17 cellular contexts compared by ENCODE assay signal in the genomic region with DNA sequence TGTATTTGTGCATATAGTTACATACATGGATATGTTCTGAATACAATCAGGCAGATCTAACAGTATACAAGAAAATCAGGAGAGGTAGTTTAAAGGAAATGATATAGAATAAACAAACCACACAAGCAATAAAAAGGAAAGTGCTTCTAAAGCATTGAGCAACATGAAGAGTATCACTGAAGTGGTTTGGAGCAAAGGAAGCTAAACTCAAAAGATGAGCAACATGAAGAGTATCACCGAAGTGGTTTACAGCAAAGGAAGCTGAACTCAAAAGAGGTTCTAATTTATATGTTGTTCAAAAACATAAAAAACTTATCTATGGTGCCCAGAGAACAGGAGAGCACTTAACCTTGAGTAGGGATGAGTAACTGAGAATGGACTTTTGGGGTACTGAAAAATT. TPM values are rescaled to one million over a fixed set of nuclear protein-coding genes. Genes with fewer than 3 reads are reported as not detected.
DNase-seq lines count a peak whose midpoint lies in the region; ATAC-seq and TF ChIP-seq lines count a peak whose summit lies in the region.
"Had no signal": no experiment of that assay in that cellular context is flagged by ENCODE, and none has a peak within 500 bp of the region (broad histone marks: within the 10 kb centered on the region; RNA-seq: fewer than 3 reads in every experiment).

No MANE protein-coding gene starts in this region.

- no peak overlapping the region for H3K4me3 ChIP-seq in Jurkat, Clone E6-1 (ENCODE audit: low read length)
- no peak overlapping the region for H3K4me3 ChIP-seq in esophagus squamous epithelium
- H3K4me3 ChIP-seq: A549 had no signal

- no peak for TF ChIP-seq POLR2A in esophagus squamous epithelium (IDR thresholded peaks at IDR 0.05)

- no peaks in the 10 kb centered on the region for H3K36me3 ChIP-seq in esophagus squamous epithelium
- H3K36me3 ChIP-seq: BE2C had no signal

- POLR2A ChIA-PET in activated CD8-positive, alpha-beta T cell treated with anti-CD3 and anti-CD28 coated beads, Interleukin-2, amount 10 ng/mL, durations not matched to agents 7 days and 5 days (lab: Charles Lee) = interaction anchor here (1.3 kb wide), 1 partner anchor 12 kb away, joined by 4 read pairs; no protein-coding TSS in a partner anchor
- POLR2A ChIA-PET in activated CD8-positive, alpha-beta T cell treated with anti-CD3 and anti-CD28 coated beads for 36 hours (lab: Charles Lee) = no interaction called here
- POLR2A ChIA-PET in activated naive CD8-positive, alpha-beta T cell treated with anti-CD3 and anti-CD28 coated beads, Interleukin-2, amount 10 ng/mL, durations not matched to agents 7 days and 5 days (lab: Charles Lee) = no interaction called here

- WGBS in esophagus squamous epithelium, 2 donors = 35% methylated on average over 1 of the region's 1 CpG; no CpG with 5 or more reads in 1 of the 2 donors

- H3K27ac ChIP-seq in esophagus squamous epithelium = no peak overlapping the region
- H3K27ac ChIP-seq: A549, C4-2B, HL-60 had no signal

- no peaks in the 10 kb centered on the region for H3K9me3 ChIP-seq in esophagus squamous epithelium
- H3K9me3 ChIP-seq: A549, BE2C, Caco-2 had no signal

- H3K4me1 ChIP-seq in esophagus squamous epithelium = no peaks in the 10 kb centered on the region
- H3K4me1 ChIP-seq: A549, BE2C, Caco-2 had no signal

- CTCF ChIA-PET in activated CD8-positive, alpha-beta T cell treated with anti-CD3 and anti-CD28 coated beads, Interleukin-2, amount 10 ng/mL, durations not matched to agents 7 days and 5 days (lab: Charles Lee) = no interaction called here
- CTCF ChIA-PET in activated CD8-positive, alpha-beta T cell treated with anti-CD3 and anti-CD28 coated beads for 36 hours (lab: Charles Lee) = no interaction called here

- no peak overlapping the region for H3K4me3 Mint-ChIP-seq in activated CD8-positive, alpha-beta T cell treated with anti-CD3 and anti-CD28 coated beads, Interleukin-2, amount 10 ng/mL, durations not matched to agents 7 days and 5 days
- no peak overlapping the region for H3K4me3 Mint-ChIP-seq in activated CD8-positive, alpha-beta T cell treated with anti-CD3 and anti-CD28 coated beads for 36 hours
- peak overlapping the region; percentile 52 for H3K4me3 Mint-ChIP-seq in activated naive CD8-positive, alpha-beta T cell treated with anti-CD3 and anti-CD28 coated beads, Interleukin-2, amount 10 ng/mL, durations not matched to agents 7 days and 5 days
- no peak overlapping the region for H3K4me3 Mint-ChIP-seq in activated naive CD8-positive, alpha-beta T cell treated with anti-CD3 and anti-CD28 coated beads, Interleukin-2, amount 50 U/mL, for 24 hours
- H3K4me3 Mint-ChIP-seq: CD8-positive, alpha-beta memory T cell had no signal

- H3K9me3 Mint-ChIP-seq in activated CD8-positive, alpha-beta T cell treated with anti-CD3 and anti-CD28 coated beads, Interleukin-2, amount 10 ng/mL, durations not matched to agents 7 days and 5 days (ENCODE audit: insufficient read depth) = no peaks in the 10 kb centered on the region
- H3K9me3 Mint-ChIP-seq in activated CD8-positive, alpha-beta T cell treated with anti-CD3 and anti-CD28 coated beads for 36 hours = no peaks in the 10 kb centered on the region
- H3K9me3 Mint-ChIP-seq in activated naive CD8-positive, alpha-beta T cell treated with anti-CD3 and anti-CD28 coated beads, Interleukin-2, amount 10 ng/mL, durations not matched to agents 7 days and 5 days = peaks cover 1% of the 10 kb centered on the region
- H3K9me3 Mint-ChIP-seq in activated naive CD8-positive, alpha-beta T cell treated with anti-CD3 and anti-CD28 coated beads, Interleukin-2, amount 50 U/mL, for 24 hours = no peaks in the 10 kb centered on the region
- H3K9me3 Mint-ChIP-seq: CD8-positive, alpha-beta memory T cell had no signal

- TF ChIP-seq CTCF in activated CD8-positive, alpha-beta T cell treated with anti-CD3 and anti-CD28 coated beads for 36 hours (IDR thresholded peaks at IDR 0.05) = no peak
- no peak for TF ChIP-seq CTCF in esophagus squamous epithelium (IDR thresholded peaks at IDR 0.05)

- H3K27me3 Mint-ChIP-seq in activated CD8-positive, alpha-beta T cell treated with anti-CD3 and anti-CD28 coated beads, Interleukin-2, amount 10 ng/mL, durations not matched to agents 7 days and 5 days (ENCODE audit: low read depth) = no peaks in the 10 kb centered on the region
- no peaks in the 10 kb centered on the region for H3K27me3 Mint-ChIP-seq in activated CD8-positive, alpha-beta T cell treated with anti-CD3 and anti-CD28 coated beads for 36 hours
- no peaks in the 10 kb centered on the region for H3K27me3 Mint-ChIP-seq in activated naive CD8-positive, alpha-beta T cell treated with anti-CD3 and anti-CD28 coated beads, Interleukin-2, amount 10 ng/mL, durations not matched to agents 7 days and 5 days
- no peaks in the 10 kb centered on the region for H3K27me3 Mint-ChIP-seq in activated naive CD8-positive, alpha-beta T cell treated with anti-CD3 and anti-CD28 coated beads, Interleukin-2, amount 50 U/mL, for 24 hours
- H3K27me3 Mint-ChIP-seq: CD8-positive, alpha-beta memory T cell had no signal

- DNase-seq in activated CD8-positive, alpha-beta T cell treated with anti-CD3 and anti-CD28 coated beads, Interleukin-2, amount 10 ng/mL, durations not matched to agents 7 days and 5 days = no peak
- no peak for DNase-seq in activated CD8-positive, alpha-beta T cell treated with anti-CD3 and anti-CD28 coated beads for 36 hours
- no peak for DNase-seq in activated naive CD8-positive, alpha-beta T cell treated with anti-CD3 and anti-CD28 coated beads, Interleukin-2, amount 10 ng/mL, durations not matched to agents 7 days and 5 days
- DNase-seq in activated naive CD8-positive, alpha-beta T cell treated with anti-CD3 and anti-CD28 coated beads, Interleukin-2, amount 50 U/mL, for 24 hours = no peak
- peak; percentile 60 for DNase-seq in Jurkat, Clone E6-1 (ENCODE audit: low read depth, low spot score)
- no peak for DNase-seq in esophagus squamous epithelium (lab: John Stamatoyannopoulos, UW)
- DNase-seq: BE2C; Caco-2; CD8-positive, alpha-beta memory T cell; GF-D8; HCEC 1CT had no signal

- intact Hi-C loops in activated CD8-positive, alpha-beta T cell treated with anti-CD3 and anti-CD28 coated beads for 36 hours (cut with micrococcal nuclease) = no loop called here
- intact Hi-C loops in esophagus squamous epithelium (cut with DNase I) = no loop called here

- peak overlapping the region; percentile 27 for H3K27ac Mint-ChIP-seq in activated CD8-positive, alpha-beta T cell treated with anti-CD3 and anti-CD28 coated beads, Interleukin-2, amount 10 ng/mL, durations not matched to agents 7 days and 5 days
- H3K27ac Mint-ChIP-seq in activated CD8-positive, alpha-beta T cell treated with anti-CD3 and anti-CD28 coated beads for 36 hours = no peak overlapping the region
- H3K27ac Mint-ChIP-seq in activated naive CD8-positive, alpha-beta T cell treated with anti-CD3 and anti-CD28 coated beads, Interleukin-2, amount 10 ng/mL, durations not matched to agents 7 days and 5 days = peak overlapping the region; percentile 65
- no peak overlapping the region for H3K27ac Mint-ChIP-seq in activated naive CD8-positive, alpha-beta T cell treated with anti-CD3 and anti-CD28 coated beads, Interleukin-2, amount 50 U/mL, for 24 hours
- H3K27ac Mint-ChIP-seq: CD8-positive, alpha-beta memory T cell had no signal

- H3K36me3 Mint-ChIP-seq in activated CD8-positive, alpha-beta T cell treated with anti-CD3 and anti-CD28 coated beads, Interleukin-2, amount 10 ng/mL, durations not matched to agents 7 days and 5 days (ENCODE audit: low read depth) = peaks cover 12% of the 10 kb centered on the region
- no peaks in the 10 kb centered on the region for H3K36me3 Mint-ChIP-seq in activated CD8-positive, alpha-beta T cell treated with anti-CD3 and anti-CD28 coated beads for 36 hours (ENCODE audit: low read depth)
- peaks cover 14% of the 10 kb centered on the region for H3K36me3 Mint-ChIP-seq in activated naive CD8-positive, alpha-beta T cell treated with anti-CD3 and anti-CD28 coated beads, Interleukin-2, amount 10 ng/mL, durations not matched to agents 7 days and 5 days
- no peaks in the 10 kb centered on the region for H3K36me3 Mint-ChIP-seq in activated naive CD8-positive, alpha-beta T cell treated with anti-CD3 and anti-CD28 coated beads, Interleukin-2, amount 50 U/mL, for 24 hours (ENCODE audit: low read depth)
- H3K36me3 Mint-ChIP-seq: CD8-positive, alpha-beta memory T cell had no signal

- peak; percentile 47 for ATAC-seq in activated CD8-positive, alpha-beta T cell treated with anti-CD3 and anti-CD28 coated beads, Interleukin-2, amount 10 ng/mL, durations not matched to agents 7 days and 5 days
- ATAC-seq in activated CD8-positive, alpha-beta T cell treated with anti-CD3 and anti-CD28 coated beads for 36 hours = no peak
- peak; percentile 50 for ATAC-seq in activated naive CD8-positive, alpha-beta T cell treated with anti-CD3 and anti-CD28 coated beads, Interleukin-2, amount 10 ng/mL, durations not matched to agents 7 days and 5 days (ENCODE audit: low read depth)
- ATAC-seq in activated naive CD8-positive, alpha-beta T cell treated with anti-CD3 and anti-CD28 coated beads, Interleukin-2, amount 50 U/mL, for 24 hours = no peak
- no peak for ATAC-seq in HG02623 (IDR thresholded peaks at IDR 0.05; ENCODE audit: unreplicated experiment)
- ATAC-seq: A549 had no signal

- H3K4me1 Mint-ChIP-seq in activated CD8-positive, alpha-beta T cell treated with anti-CD3 and anti-CD28 coated beads, Interleukin-2, amount 10 ng/mL, durations not matched to agents 7 days and 5 days (ENCODE audit: low read depth) = peaks cover 74% of the 10 kb centered on the region
- peaks cover 60% of the 10 kb centered on the region for H3K4me1 Mint-ChIP-seq in activated CD8-positive, alpha-beta T cell treated with anti-CD3 and anti-CD28 coated beads for 36 hours (ENCODE audit: low read depth)
- H3K4me1 Mint-ChIP-seq in activated naive CD8-positive, alpha-beta T cell treated with anti-CD3 and anti-CD28 coated beads, Interleukin-2, amount 10 ng/mL, durations not matched to agents 7 days and 5 days = peaks cover 35% of the 10 kb centered on the region
- H3K4me1 Mint-ChIP-seq in activated naive CD8-positive, alpha-beta T cell treated with anti-CD3 and anti-CD28 coated beads, Interleukin-2, amount 50 U/mL, for 24 hours = peaks cover 56% of the 10 kb centered on the region

- no peaks in the 10 kb centered on the region for H3K27me3 ChIP-seq in esophagus squamous epithelium
- H3K27me3 ChIP-seq: BE2C had no signal

RNA-seq across cellular contexts. Expression of gene RPS4Y2, which starts 29.1 kb away (rescaled TPM):
- under 1 TPM; 0.37 to 0.42 TPM for total RNA-seq in activated CD8-positive, alpha-beta T cell treated with anti-CD3 and anti-CD28 coated beads, Interleukin-2, amount 10 ng/mL, durations not matched to agents 7 days and 5 days
- not detected for total RNA-seq in activated CD8-positive, alpha-beta T cell treated with anti-CD3 and anti-CD28 coated beads for 36 hours
- under 1 TPM in 1 of 2 experiments, not detected in 1; 0.40 TPM for total RNA-seq in activated naive CD8-positive, alpha-beta T cell treated with anti-CD3 and anti-CD28 coated beads, Interleukin-2, amount 10 ng/mL, durations not matched to agents 7 days and 5 days
- polyA plus RNA-seq in Jurkat, Clone E6-1 (2012; ENCODE audit: insufficient read depth, insufficient read length) = not detected
- total RNA-seq in esophagus squamous epithelium = not detected
- total RNA-seq: Caco-2; CD8-positive, alpha-beta memory T cell; H4 had no signal
- polyA plus RNA-seq: A549; AG04450; CD8-positive, alpha-beta memory T cell had no signal

Comparison
In these comparisons a context has a peak if more than half of its experiments do, and no peak if none do; other contexts are left out.
1. ATAC-seq: peak in activated CD8-positive, alpha-beta T cell treated with anti-CD3 and anti-CD28 coated beads, Interleukin-2, amount 10 ng/mL, durations not matched to agents 7 days and 5 days (single experiment) and activated naive CD8-positive, alpha-beta T cell treated with anti-CD3 and anti-CD28 coated beads, Interleukin-2, amount 10 ng/mL, durations not matched to agents 7 days and 5 days (single experiment); none in activated CD8-positive, alpha-beta T cell treated with anti-CD3 and anti-CD28 coated beads for 36 hours (single experiment), activated naive CD8-positive, alpha-beta T cell treated with anti-CD3 and anti-CD28 coated beads, Interleukin-2, amount 50 U/mL, for 24 hours (single experiment) and HG02623 (single experiment).
2. H3K27ac Mint-ChIP-seq: peak in activated CD8-positive, alpha-beta T cell treated with anti-CD3 and anti-CD28 coated beads, Interleukin-2, amount 10 ng/mL, durations not matched to agents 7 days and 5 days (single experiment) and activated naive CD8-positive, alpha-beta T cell treated with anti-CD3 and anti-CD28 coated beads, Interleukin-2, amount 10 ng/mL, durations not matched to agents 7 days and 5 days (single experiment); none in activated CD8-positive, alpha-beta T cell treated with anti-CD3 and anti-CD28 coated beads for 36 hours (single experiment) and activated naive CD8-positive, alpha-beta T cell treated with anti-CD3 and anti-CD28 coated beads, Interleukin-2, amount 50 U/mL, for 24 hours (single experiment).